26 cellular contexts compared by ENCODE assay signal in the genomic region with DNA sequence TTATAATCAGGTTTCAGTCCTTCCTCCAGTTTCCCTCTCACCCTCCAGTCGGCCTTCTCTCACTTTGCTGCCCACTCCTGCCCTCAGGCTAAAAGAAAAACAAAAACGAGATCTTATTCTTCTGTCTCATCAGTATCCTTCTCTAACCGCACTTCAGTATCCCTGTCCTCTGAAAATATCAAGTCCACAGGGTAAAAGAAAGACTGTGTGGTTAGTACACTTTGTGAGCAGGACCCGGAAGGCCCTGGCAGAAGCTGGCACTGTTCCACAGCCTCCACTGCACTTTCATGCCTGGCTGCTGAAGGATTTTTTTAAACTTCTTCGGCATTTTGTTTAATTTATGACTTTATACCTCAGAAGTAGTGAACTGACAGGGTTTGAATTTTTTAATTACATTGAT.
"Had no signal": no experiment of that assay in that cellular context is flagged by ENCODE, and none has a peak within 500 bp of the region (broad histone marks: within the 10 kb centered on the region; RNA-seq: fewer than 3 reads in every experiment).

No MANE protein-coding gene starts in this region.

- H3K4me3 Mint-ChIP-seq: activated CD4-positive, alpha-beta T cell treated with anti-CD3 and anti-CD28 coated beads for 36 hours; activated naive CD8-positive, alpha-beta T cell treated with anti-CD3 and anti-CD28 coated beads, Interleukin-2, amount 10 ng/mL, durations not matched to agents 7 days and 5 days; brain; dendritic cell treated with granulocyte-macrophage colony-stimulating factor and Interleukin-4, amounts not matched to agents 40 ng/mL and 50 ng/mL, for 4 days; mesothelial cell of epicardium; natural killer cell; stimulated activated naive CD8-positive, alpha-beta T cell treated with anti-CD3 and anti-CD28 coated beads, Interleukin-15, amount 100 ng/mL, for 72 hours; T-cell; WTC11 had no signal

- H3K4me3 ChIP-seq: ovary, psoas muscle, suprapubic skin, transverse colon had no signal

- H3K27ac Mint-ChIP-seq: activated CD4-positive, alpha-beta T cell treated with anti-CD3 and anti-CD28 coated beads for 36 hours; activated naive CD8-positive, alpha-beta T cell treated with anti-CD3 and anti-CD28 coated beads, Interleukin-2, amount 10 ng/mL, durations not matched to agents 7 days and 5 days; dendritic cell treated with granulocyte-macrophage colony-stimulating factor and Interleukin-4, amounts not matched to agents 40 ng/mL and 50 ng/mL, for 4 days; mesothelial cell of epicardium; WTC11 had no signal

- ATAC-seq: activated CD4-positive, alpha-beta T cell treated with anti-CD3 and anti-CD28 coated beads for 36 hours; foreskin keratinocyte; left ventricle myocardium superior; natural killer cell; psoas muscle; right cardiac atrium; stimulated activated naive CD8-positive, alpha-beta T cell treated with anti-CD3 and anti-CD28 coated beads, Interleukin-15, amount 100 ng/mL, for 72 hours; T-cell; WTC11 had no signal

- H3K27me3 Mint-ChIP-seq: activated CD4-positive, alpha-beta T cell treated with anti-CD3 and anti-CD28 coated beads for 36 hours; activated naive CD8-positive, alpha-beta T cell treated with anti-CD3 and anti-CD28 coated beads, Interleukin-2, amount 10 ng/mL, durations not matched to agents 7 days and 5 days; brain; dendritic cell treated with granulocyte-macrophage colony-stimulating factor and Interleukin-4, amounts not matched to agents 40 ng/mL and 50 ng/mL, for 4 days; stimulated activated naive CD8-positive, alpha-beta T cell treated with anti-CD3 and anti-CD28 coated beads, Interleukin-15, amount 100 ng/mL, for 72 hours; T-cell had no signal

- DNase-seq: activated CD4-positive, alpha-beta T cell treated with anti-CD3 and anti-CD28 coated beads for 36 hours; activated CD4-positive, alpha-beta T cell treated with anti-CD3 and anti-CD28 coated beads, Interleukin-2, amount 50 U/mL, for 4 hours; activated naive CD4-positive, alpha-beta T cell treated with Interleukin-2 at 50 U/mL for 16 hours; activated naive CD8-positive, alpha-beta T cell treated with anti-CD3 and anti-CD28 coated beads, Interleukin-2, amount 10 ng/mL, durations not matched to agents 7 days and 5 days; activated T-cell treated with anti-CD3 and anti-CD28 coated beads, Interleukin-2, amount 50 U/mL, for 48 hours; effector CD4-positive, alpha-beta T cell; foreskin keratinocyte; hippocampal formation; left ventricle myocardium superior; mammary epithelial cell; natural killer cell; ovary; psoas muscle; right cardiac atrium; stimulated activated CD4-positive, alpha-beta T cell treated with anti-CD3 and anti-CD28 coated beads, Interleukin-4, amount 100 ng/mL, for 4 hours; stimulated activated naive CD8-positive, alpha-beta T cell treated with anti-CD3 and anti-CD28 coated beads, Interleukin-15, amount 100 ng/mL, for 72 hours; T-cell; T-helper 9 cell; transverse colon had no signal

- H3K9me3 ChIP-seq: neutrophil, ovary, psoas muscle, suprapubic skin, transverse colon had no signal

- H3K9me3 Mint-ChIP-seq: activated naive CD8-positive, alpha-beta T cell treated with anti-CD3 and anti-CD28 coated beads, Interleukin-2, amount 10 ng/mL, durations not matched to agents 7 days and 5 days; brain; dendritic cell treated with granulocyte-macrophage colony-stimulating factor and Interleukin-4, amounts not matched to agents 40 ng/mL and 50 ng/mL, for 4 days; natural killer cell; stimulated activated naive CD8-positive, alpha-beta T cell treated with anti-CD3 and anti-CD28 coated beads, Interleukin-15, amount 100 ng/mL, for 72 hours; T-cell; WTC11 had no signal

- H3K4me1 Mint-ChIP-seq: brain, mesothelial cell of epicardium, WTC11 had no signal

- FAIRE-seq: urothelium cell line had no signal

- H3K27ac ChIP-seq: foreskin keratinocyte, neutrophil, ovary, psoas muscle, suprapubic skin, transverse colon had no signal

- H3K36me3 ChIP-seq: ovary had no signal

- H3K27me3 ChIP-seq: foreskin keratinocyte, neutrophil, ovary, suprapubic skin, transverse colon had no signal

- H3K4me1 ChIP-seq: foreskin keratinocyte, psoas muscle, suprapubic skin had no signal
